In genomic region chr12:69838086-69838440, GRCh38 we compare ENCODE assay signal across 20 cellular contexts. TPM values are rescaled to one million over a fixed set of nuclear protein-coding genes. Genes with fewer than 3 reads are reported as not detected.
"Had no signal": no experiment of that assay in that cellular context is flagged by ENCODE, and none has a peak within 500 bp of the region (broad histone marks: within the 10 kb centered on the region; RNA-seq: fewer than 3 reads in every experiment).

No MANE protein-coding gene starts in this region.

- H3K36me3 ChIP-seq: esophagus squamous epithelium, gastrocnemius medialis, neutrophil, sigmoid colon had no signal

- H3K9me3 Mint-ChIP-seq: activated naive CD8-positive, alpha-beta T cell treated with anti-CD3 and anti-CD28 coated beads for 36 hours; activated T-cell treated with anti-CD3 and anti-CD28 coated beads, Interleukin-2, amount 50 U/mL, for 4 hours; activated T-helper 2 cell treated with anti-CD3 and anti-CD28 coated beads, Interferon-gamma antibody, Interleukin-2, Interleukin-4, amounts not matched to agents 10 μg/mL and 5 μg/mL and 100 μg/mL, durations not matched to agents 14 hours and 24 hours and 36 hours; endodermal cell; natural killer cell; stimulated activated naive B cell treated with anti-CD40 and anti-IgM and Interleukin-4, amounts not matched to agents 10 μg/mL and 1 μg/mL and 100 μg/mL, for 72 hours; type B pancreatic cell had no signal

- DNase-seq: activated CD4-positive, alpha-beta T cell treated with anti-CD3 and anti-CD28 coated beads for 1 hour; activated CD4-positive, alpha-beta T cell treated with anti-CD3 and anti-CD28 coated beads, Interleukin-2, amount 50 U/mL, for 1 hour; activated naive CD4-positive, alpha-beta T cell; activated naive CD8-positive, alpha-beta T cell treated with anti-CD3 and anti-CD28 coated beads for 36 hours; activated T-cell treated with anti-CD3 and anti-CD28 coated beads, Interleukin-2, amount 50 U/mL, for 4 hours; endodermal cell; esophagus squamous epithelium; gastrocnemius medialis; natural killer cell; posterior cingulate gyrus; sigmoid colon; stimulated activated CD4-positive, alpha-beta T cell treated with anti-CD3 and anti-CD28 coated beads, Interleukin-2, amount 100 ng/mL, for 48 hours; stimulated activated CD8-positive, alpha-beta memory T cell treated with anti-CD3 and anti-CD28 coated beads, Interleukin-4, amount 100 ng/mL, for 48 hours; stimulated activated naive B cell treated with anti-CD40 and anti-IgM and Interleukin-4, amounts not matched to agents 10 μg/mL and 1 μg/mL and 100 μg/mL, for 72 hours; T-helper 1 cell had no signal

- H3K27ac ChIP-seq: coronary artery, esophagus squamous epithelium, gastrocnemius medialis, neutrophil, sigmoid colon had no signal

- H3K27me3 ChIP-seq: esophagus squamous epithelium, gastrocnemius medialis, sigmoid colon had no signal

- ATAC-seq: activated T-cell treated with anti-CD3 and anti-CD28 coated beads, Interleukin-2, amount 50 U/mL, for 4 hours; gastrocnemius medialis; natural killer cell; stimulated activated naive B cell treated with anti-CD40 and anti-IgM and Interleukin-4, amounts not matched to agents 10 μg/mL and 1 μg/mL and 100 μg/mL, for 72 hours had no signal

- H3K9me3 ChIP-seq: esophagus squamous epithelium, gastrocnemius medialis, neutrophil, sigmoid colon had no signal

- H3K36me3 Mint-ChIP-seq: activated naive CD8-positive, alpha-beta T cell treated with anti-CD3 and anti-CD28 coated beads for 36 hours; natural killer cell; type B pancreatic cell had no signal

- H3K27ac Mint-ChIP-seq: activated naive CD8-positive, alpha-beta T cell treated with anti-CD3 and anti-CD28 coated beads for 36 hours; activated T-helper 2 cell treated with anti-CD3 and anti-CD28 coated beads, Interferon-gamma antibody, Interleukin-2, Interleukin-4, amounts not matched to agents 10 μg/mL and 5 μg/mL and 100 μg/mL, durations not matched to agents 14 hours and 24 hours and 36 hours; endodermal cell; natural killer cell; stimulated activated naive B cell treated with anti-CD40 and anti-IgM and Interleukin-4, amounts not matched to agents 10 μg/mL and 1 μg/mL and 100 μg/mL, for 72 hours; type B pancreatic cell had no signal

- H3K4me1 Mint-ChIP-seq: activated naive CD8-positive, alpha-beta T cell treated with anti-CD3 and anti-CD28 coated beads for 36 hours; natural killer cell; stimulated activated naive B cell treated with anti-CD40 and anti-IgM and Interleukin-4, amounts not matched to agents 10 μg/mL and 1 μg/mL and 100 μg/mL, for 72 hours had no signal

- H3K4me1 ChIP-seq: esophagus squamous epithelium, gastrocnemius medialis, sigmoid colon had no signal

- H3K4me3 ChIP-seq: coronary artery, esophagus squamous epithelium, gastrocnemius medialis, lung, sigmoid colon had no signal

- H3K4me3 Mint-ChIP-seq: activated naive CD8-positive, alpha-beta T cell treated with anti-CD3 and anti-CD28 coated beads for 36 hours; activated T-cell treated with anti-CD3 and anti-CD28 coated beads, Interleukin-2, amount 50 U/mL, for 4 hours; endodermal cell; natural killer cell; stimulated activated naive B cell treated with anti-CD40 and anti-IgM and Interleukin-4, amounts not matched to agents 10 μg/mL and 1 μg/mL and 100 μg/mL, for 72 hours; type B pancreatic cell had no signal

RNA-seq across cellular contexts. Expression of gene MYRFL, which starts 13.0 kb away (rescaled TPM):
- total RNA-seq: activated naive CD8-positive, alpha-beta T cell treated with anti-CD3 and anti-CD28 coated beads for 36 hours; activated T-cell treated with anti-CD3 and anti-CD28 coated beads, Interleukin-2, amount 50 U/mL, for 4 hours; activated T-helper 2 cell treated with anti-CD3 and anti-CD28 coated beads, Interferon-gamma antibody, Interleukin-2, Interleukin-4, amounts not matched to agents 10 μg/mL and 5 μg/mL and 100 μg/mL, durations not matched to agents 14 hours and 24 hours and 36 hours; esophagus squamous epithelium; natural killer cell; sigmoid colon had no signal
